In the genomic region with DNA sequence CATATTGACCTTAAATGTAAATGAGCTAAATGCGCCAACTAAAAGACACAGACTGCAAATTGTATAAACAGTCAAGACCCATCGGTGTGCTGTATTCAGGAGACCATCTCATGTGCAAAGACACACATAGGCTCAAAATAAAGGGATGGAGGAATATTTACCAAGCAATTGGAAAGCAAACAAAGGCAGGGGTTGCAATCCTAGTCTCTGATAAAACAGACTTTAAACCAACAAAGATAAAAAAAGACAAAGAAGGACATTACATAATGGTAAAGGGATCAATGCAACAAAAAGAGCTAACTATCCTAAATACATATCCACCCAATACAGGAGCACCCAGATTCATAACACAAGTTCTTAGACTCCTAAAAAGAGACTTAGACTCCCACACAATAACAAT, we compare ENCODE assay signal across 14 cellular contexts. TPM values are rescaled to one million over a fixed set of nuclear protein-coding genes. Genes with fewer than 3 reads are reported as not detected.
"Had no signal": no experiment of that assay in that cellular context is flagged by ENCODE, and none has a peak within 500 bp of the region (broad histone marks: within the 10 kb centered on the region; RNA-seq: fewer than 3 reads in every experiment).

No MANE protein-coding gene starts in this region.

RNA-seq across cellular contexts. Expression of a gene that starts 14.3 kb away (rescaled TPM):
- total RNA-seq: stomach, subcutaneous adipose tissue, suprapubic skin, temporal lobe, thoracic aorta, thyroid gland, tibial nerve, transverse colon, upper lobe of left lung, upper lobe of right lung, ureter, urinary bladder, uterus, vagina had no signal
- polyA plus RNA-seq: stomach, urinary bladder had no signal
